In the genomic region with DNA sequence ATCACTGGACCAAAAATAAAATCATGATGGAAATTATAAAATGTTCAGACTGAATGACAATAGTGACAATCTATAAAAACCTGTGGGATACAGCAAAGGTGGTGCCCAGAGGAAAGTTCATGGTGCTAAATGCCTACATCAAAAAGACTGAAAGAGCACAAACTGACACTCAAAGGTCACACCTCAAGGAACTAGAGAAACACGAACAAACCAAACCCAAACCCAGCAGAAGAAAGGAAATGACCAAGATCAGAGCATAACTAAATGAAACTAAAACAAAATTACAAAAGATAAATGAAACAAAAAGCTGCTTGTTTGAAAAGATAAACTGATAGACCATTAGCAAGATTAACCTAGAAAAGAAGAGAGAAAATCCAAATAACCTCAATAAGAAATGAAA, we compare ENCODE assay signal across 14 cellular contexts.
A peak's percentile ranks its signal among the peaks of the same experiment; 100 is the strongest.
DNase-seq lines count a peak whose midpoint lies in the region; ATAC-seq and TF ChIP-seq lines count a peak whose summit lies in the region.
"Had no signal": no experiment of that assay in that cellular context is flagged by ENCODE, and none has a peak within 500 bp of the region (broad histone marks: within the 10 kb centered on the region; RNA-seq: fewer than 3 reads in every experiment).

No MANE protein-coding gene starts in this region.

- TF ChIP-seq CTCF in glutamatergic neuron (IDR thresholded peaks at IDR 0.05; ENCODE audit: partially characterized antibody, unreplicated experiment), result no peak

- intact Hi-C loops in activated T-helper 1 cell treated with anti-CD3 and anti-CD28 coated beads, Interleukin-12 subunit alpha, Interleukin-12 subunit beta, Interleukin-2, Interleukin-4 antibody, amounts not matched to agents 30 ng/mL and 10 ng/mL and 1 ng/mL, durations not matched to agents 14 hours and 24 hours and 36 hours (cut with micrococcal nuclease), result loop anchor here (2.0 to 10.0 kb wide), 2 partner anchors 37 to 155 kb away; no protein-coding TSS in a partner anchor
- intact Hi-C loops in cardiac septum (cut with DNase I), result no loop called here

- peak; percentile 68 for ATAC-seq in HG02610 (IDR thresholded peaks at IDR 0.05; ENCODE audit: unreplicated experiment)
- ATAC-seq in stimulated activated naive CD8-positive, alpha-beta T cell treated with anti-CD3 and anti-CD28 coated beads, Interleukin-15, Interleukin-2, amounts not matched to agents 100 U/mL and 50 U/mL, for 24 hours, result peak; percentile 81
- ATAC-seq: foreskin keratinocyte, HCT116 had no signal

- no peaks in the 10 kb centered on the region for H3K27me3 Mint-ChIP-seq in activated T-cell treated with anti-CD3 and anti-CD28 coated beads, Interleukin-2, amount 50 U/mL, for 24 hours
- no peaks in the 10 kb centered on the region for H3K27me3 Mint-ChIP-seq in activated T-helper 1 cell treated with anti-CD3 and anti-CD28 coated beads, Interleukin-12 subunit alpha, Interleukin-12 subunit beta, Interleukin-2, Interleukin-4 antibody, amounts not matched to agents 30 ng/mL and 10 ng/mL and 1 ng/mL, durations not matched to agents 14 hours and 24 hours and 36 hours (ENCODE audit: insufficient read depth)
- peaks cover 2% of the 10 kb centered on the region for H3K27me3 Mint-ChIP-seq in glutamatergic neuron (ENCODE audit: unreplicated experiment)

- no peak for DNase-seq in activated T-cell treated with anti-CD3 and anti-CD28 coated beads, Interleukin-2, amount 50 U/mL, for 24 hours
- DNase-seq in activated T-cell treated with anti-CD3 and anti-CD28 coated beads, Interleukin-2, amount 50 U/mL, for 1 hour, result no peak
- peak; percentile 3 for DNase-seq in activated T-helper 1 cell treated with anti-CD3 and anti-CD28 coated beads, Interleukin-12 subunit alpha, Interleukin-12 subunit beta, Interleukin-2, Interleukin-4 antibody, amounts not matched to agents 30 ng/mL and 10 ng/mL and 1 ng/mL, durations not matched to agents 14 hours and 24 hours and 36 hours (ENCODE audit: low spot score)
- no peak for DNase-seq in stimulated activated naive CD8-positive, alpha-beta T cell treated with anti-CD3 and anti-CD28 coated beads, Interleukin-15, Interleukin-2, amounts not matched to agents 100 U/mL and 50 U/mL, for 24 hours
- DNase-seq in cardiac septum (ENCODE audit: low spot score) (no peak), glutamatergic neuron (no peak), LoVo (ENCODE audit: low spot score) (no peak)
- DNase-seq: activated CD4-positive, alpha-beta T cell treated with anti-CD3 and anti-CD28 coated beads for 48 hours; caudate nucleus; foreskin keratinocyte; NCI-H2029; uterus had no signal

- peak overlapping the region; percentile 83 for H3K27ac Mint-ChIP-seq in activated T-cell treated with anti-CD3 and anti-CD28 coated beads, Interleukin-2, amount 50 U/mL, for 24 hours
- H3K27ac Mint-ChIP-seq in activated T-helper 1 cell treated with anti-CD3 and anti-CD28 coated beads, Interleukin-12 subunit alpha, Interleukin-12 subunit beta, Interleukin-2, Interleukin-4 antibody, amounts not matched to agents 30 ng/mL and 10 ng/mL and 1 ng/mL, durations not matched to agents 14 hours and 24 hours and 36 hours, result peak overlapping the region; percentile 88
- H3K27ac Mint-ChIP-seq in glutamatergic neuron (ENCODE audit: unreplicated experiment), result no peak overlapping the region

- peaks cover 38% of the 10 kb centered on the region for H3K9me3 Mint-ChIP-seq in activated T-cell treated with anti-CD3 and anti-CD28 coated beads, Interleukin-2, amount 50 U/mL, for 24 hours
- H3K9me3 Mint-ChIP-seq in activated T-helper 1 cell treated with anti-CD3 and anti-CD28 coated beads, Interleukin-12 subunit alpha, Interleukin-12 subunit beta, Interleukin-2, Interleukin-4 antibody, amounts not matched to agents 30 ng/mL and 10 ng/mL and 1 ng/mL, durations not matched to agents 14 hours and 24 hours and 36 hours, result peaks cover 22% of the 10 kb centered on the region
- H3K9me3 Mint-ChIP-seq in glutamatergic neuron (ENCODE audit: unreplicated experiment), result no peaks in the 10 kb centered on the region

- peaks cover 46% of the 10 kb centered on the region for H3K4me1 Mint-ChIP-seq in activated T-cell treated with anti-CD3 and anti-CD28 coated beads, Interleukin-2, amount 50 U/mL, for 24 hours (ENCODE audit: low read depth)
- peaks cover 34% of the 10 kb centered on the region for H3K4me1 Mint-ChIP-seq in activated T-helper 1 cell treated with anti-CD3 and anti-CD28 coated beads, Interleukin-12 subunit alpha, Interleukin-12 subunit beta, Interleukin-2, Interleukin-4 antibody, amounts not matched to agents 30 ng/mL and 10 ng/mL and 1 ng/mL, durations not matched to agents 14 hours and 24 hours and 36 hours (ENCODE audit: low read depth)
- no peaks in the 10 kb centered on the region for H3K4me1 Mint-ChIP-seq in glutamatergic neuron (ENCODE audit: low read depth, unreplicated experiment)

- peak overlapping the region; percentile 19 for H3K4me3 Mint-ChIP-seq in activated T-cell treated with anti-CD3 and anti-CD28 coated beads, Interleukin-2, amount 50 U/mL, for 24 hours
- H3K4me3 Mint-ChIP-seq in activated T-helper 1 cell treated with anti-CD3 and anti-CD28 coated beads, Interleukin-12 subunit alpha, Interleukin-12 subunit beta, Interleukin-2, Interleukin-4 antibody, amounts not matched to agents 30 ng/mL and 10 ng/mL and 1 ng/mL, durations not matched to agents 14 hours and 24 hours and 36 hours, result peak overlapping the region; percentile 65
- no peak overlapping the region for H3K4me3 Mint-ChIP-seq in glutamatergic neuron (ENCODE audit: unreplicated experiment)

- H3K36me3 Mint-ChIP-seq in activated T-cell treated with anti-CD3 and anti-CD28 coated beads, Interleukin-2, amount 50 U/mL, for 24 hours (ENCODE audit: low read depth), result peaks cover 79% of the 10 kb centered on the region
- H3K36me3 Mint-ChIP-seq in activated T-helper 1 cell treated with anti-CD3 and anti-CD28 coated beads, Interleukin-12 subunit alpha, Interleukin-12 subunit beta, Interleukin-2, Interleukin-4 antibody, amounts not matched to agents 30 ng/mL and 10 ng/mL and 1 ng/mL, durations not matched to agents 14 hours and 24 hours and 36 hours (ENCODE audit: low read depth), result peaks cover 35% of the 10 kb centered on the region
- H3K36me3 Mint-ChIP-seq in glutamatergic neuron (ENCODE audit: unreplicated experiment), result peaks cover 15% of the 10 kb centered on the region
